ENCODE assay signal across 18 cellular contexts in genomic region chr3:89762360-89762759, GRCh38.
A peak's percentile ranks its signal among the peaks of the same experiment; 100 is the strongest.
DNase-seq lines count a peak whose midpoint lies in the region; ATAC-seq and TF ChIP-seq lines count a peak whose summit lies in the region.
"Had no signal": no experiment of that assay in that cellular context is flagged by ENCODE, and none has a peak within 500 bp of the region (broad histone marks: within the 10 kb centered on the region; RNA-seq: fewer than 3 reads in every experiment).

No MANE protein-coding gene starts in this region.

- H3K27me3 ChIP-seq in HAP-1 (ENCODE audit: low read depth) (no peaks in the 10 kb centered on the region), OCI-LY3 (ENCODE audit: low read depth, low read length) (no peaks in the 10 kb centered on the region), mesendoderm (ENCODE audit: insufficient read depth, low read length, poor library complexity) (no peaks in the 10 kb centered on the region), osteoblast (ENCODE audit: insufficient read depth, low read length) (no peaks in the 10 kb centered on the region)

- no peak overlapping the region for H3K27ac Mint-ChIP-seq in T-helper 17 cell
- H3K27ac Mint-ChIP-seq: CD4-positive, alpha-beta memory T cell had no signal

- WGBS in mesendoderm (ENCODE audit: extremely low coverage, insufficient coverage, low lambda C conversion rate), result no CpG with 5 or more reads among the region's 1 CpG

- no peak overlapping the region for H2BK120ac ChIP-seq in mesendoderm (ENCODE audit: low read depth, low read length)

- in situ Hi-C loops in HAP-1 (cut with MboI; ENCODE audit: low sequenced_read_pairs), result no loop called here

- H3K9ac ChIP-seq in OCI-LY3 (ENCODE audit: low read length) (no peak overlapping the region), mesendoderm (ENCODE audit: low read length) (no peak overlapping the region)
- H3K9ac ChIP-seq: GM23248 had no signal

- DNase-seq in HAP-1 (ENCODE audit: low spot score in 2 of 2) (peak; percentile 44 to 53), mesendoderm (peak; percentile 1), osteoblast (ENCODE audit: insufficient read length, low spot score, missing footprints) (peak; percentile 54), T-helper 17 cell (no peak), cerebellar nuclear complex (lab: John Stamatoyannopoulos, UW) (no peak)
- DNase-seq: C1 segment of cervical spinal cord; Calu3; CD4-positive, alpha-beta memory T cell; COR-L47; DMS53; DMS79 treated with DMSO at 0.1 percent for 48 hours; GDM1; GM23248; H7 had no signal

- no peak overlapping the region for H3K23ac ChIP-seq in mesendoderm (ENCODE audit: low read length)

- H4K8ac ChIP-seq in mesendoderm (ENCODE audit: low read depth, low read length), result no peak overlapping the region

- H3K56ac ChIP-seq in mesendoderm (ENCODE audit: low read length), result no peak overlapping the region

- no peaks in the 10 kb centered on the region for H3K9me3 ChIP-seq in HAP-1
- H3K9me3 ChIP-seq in OCI-LY3 (ENCODE audit: insufficient read depth, low read length), result no peaks in the 10 kb centered on the region
- no peaks in the 10 kb centered on the region for H3K9me3 ChIP-seq in osteoblast (ENCODE audit: low read depth, low read length)
- H3K9me3 ChIP-seq in T-helper 17 cell (ENCODE audit: control insufficient read depth, low read length, poor library complexity, severe bottlenecking), result peaks cover 3% of the 10 kb centered on the region

- H3K27ac ChIP-seq in OCI-LY3 (ENCODE audit: low read length) (no peak overlapping the region), mesendoderm (ENCODE audit: low read depth, low read length) (no peak overlapping the region), osteoblast (ENCODE audit: low read depth, low read length) (no peak overlapping the region)
- H3K27ac ChIP-seq: GM23248 had no signal

- no peak overlapping the region for H3K4ac ChIP-seq in mesendoderm (ENCODE audit: low read depth, low read length)

- no peaks in the 10 kb centered on the region for H3K4me1 Mint-ChIP-seq in T-helper 17 cell
- H3K4me1 Mint-ChIP-seq: CD4-positive, alpha-beta memory T cell had no signal

- H3K27me3 Mint-ChIP-seq in T-helper 17 cell, result no peaks in the 10 kb centered on the region
- H3K27me3 Mint-ChIP-seq: CD4-positive, alpha-beta memory T cell had no signal

- H2AFZ ChIP-seq in OCI-LY3 (ENCODE audit: low read depth, low read length), result 0 out of 2 replicates have a peak overlapping the region, but pooled peaks have one; percentile 6
- no peak overlapping the region for H2AFZ ChIP-seq in osteoblast (ENCODE audit: low read length)
- H2AFZ ChIP-seq: GM23248 had no signal

- peaks cover 18% of the 10 kb centered on the region for H3K4me1 ChIP-seq in HAP-1
- H3K4me1 ChIP-seq in OCI-LY3 (ENCODE audit: low read length), result no peaks in the 10 kb centered on the region
- H3K4me1 ChIP-seq in mesendoderm (ENCODE audit: control insufficient read depth, low read depth, low read length), result no peaks in the 10 kb centered on the region
- no peaks in the 10 kb centered on the region for H3K4me1 ChIP-seq in osteoblast (ENCODE audit: insufficient read depth, low read length)

- H3K4me3 Mint-ChIP-seq in T-helper 17 cell, result no peak overlapping the region
- H3K4me3 Mint-ChIP-seq: CD4-positive, alpha-beta memory T cell had no signal

- H3K36me3 ChIP-seq in HAP-1 (replicated peaks) (no peaks in the 10 kb centered on the region; the same call in 1 of the 2 replicates), OCI-LY3 (replicated peaks; ENCODE audit: low read depth, low read length) (no peaks in the 10 kb centered on the region), mesendoderm (ENCODE audit: control insufficient read depth, insufficient read depth, low read length) (no peaks in the 10 kb centered on the region), osteoblast (ENCODE audit: insufficient read depth, low read length) (no peaks in the 10 kb centered on the region)

- TF ChIP-seq CTCF in OCI-LY3 (IDR thresholded peaks at IDR 0.05; ENCODE audit: low read depth, low read length) (no peak), osteoblast (IDR thresholded peaks at IDR 0.05; ENCODE audit: extremely low read depth, low read depth, low read length) (no peak)

- H2AK5ac ChIP-seq in mesendoderm (ENCODE audit: low read length), result no peak overlapping the region

- H3K18ac ChIP-seq in mesendoderm (ENCODE audit: low read length), result no peak overlapping the region

- no peaks in the 10 kb centered on the region for H3K79me1 ChIP-seq in mesendoderm (ENCODE audit: low read length)

- H3K4me2 ChIP-seq in OCI-LY3 (ENCODE audit: low read length) (no peak overlapping the region), mesendoderm (ENCODE audit: low read length) (no peak overlapping the region), osteoblast (ENCODE audit: insufficient read depth, low read length) (no peak overlapping the region)

- no peaks in the 10 kb centered on the region for H3K36me3 Mint-ChIP-seq in T-helper 17 cell (ENCODE audit: low read depth)
- H3K36me3 Mint-ChIP-seq: CD4-positive, alpha-beta memory T cell had no signal

- no peak for ATAC-seq in T-helper 17 cell
- no peak for ATAC-seq in HG02970 (IDR thresholded peaks at IDR 0.05; ENCODE audit: low FRiP score, unreplicated experiment)
- ATAC-seq: GM12878, HCT116 had no signal

- H3K79me2 ChIP-seq in OCI-LY3 (ENCODE audit: low read length), result no peaks in the 10 kb centered on the region
- no peaks in the 10 kb centered on the region for H3K79me2 ChIP-seq in mesendoderm (ENCODE audit: control insufficient read depth, insufficient read depth, low read length)
- H3K79me2 ChIP-seq in osteoblast (ENCODE audit: insufficient read depth, low read length), result no peaks in the 10 kb centered on the region

- H2BK15ac ChIP-seq in mesendoderm (replicated peaks; ENCODE audit: low read depth), result no peak overlapping the region

- H4K20me1 ChIP-seq in OCI-LY3 (ENCODE audit: insufficient read depth, low read length), result no peaks in the 10 kb centered on the region
- H4K20me1 ChIP-seq in osteoblast (ENCODE audit: insufficient read depth, low read length), result no peaks in the 10 kb centered on the region

- no peak overlapping the region for H4K5ac ChIP-seq in mesendoderm (ENCODE audit: low read length)

- no peak overlapping the region for H3K4me3 ChIP-seq in HAP-1
- H3K4me3 ChIP-seq in OCI-LY3 (ENCODE audit: low read length), result no peak overlapping the region
- H3K4me3 ChIP-seq in mesendoderm (ENCODE audit: low read length), result no peak overlapping the region
- H3K4me3 ChIP-seq in osteoblast (ENCODE audit: insufficient read depth, low read length), result no peak overlapping the region
- H3K4me3 ChIP-seq: GM12878, GM23248 had no signal

- no peak overlapping the region for H2BK5ac ChIP-seq in mesendoderm (ENCODE audit: low read length)

Comparison
In these comparisons a context has a peak if more than half of its experiments do, and no peak if none do; other contexts are left out.
1. DNase-seq: peak in HAP-1 (2 of 2), mesendoderm (single experiment) and osteoblast (single experiment); none in T-helper 17 cell (0 of 3) and cerebellar nuclear complex (0 of 2).